ENCODE assay signal across 1 cellular context in the genomic region with DNA sequence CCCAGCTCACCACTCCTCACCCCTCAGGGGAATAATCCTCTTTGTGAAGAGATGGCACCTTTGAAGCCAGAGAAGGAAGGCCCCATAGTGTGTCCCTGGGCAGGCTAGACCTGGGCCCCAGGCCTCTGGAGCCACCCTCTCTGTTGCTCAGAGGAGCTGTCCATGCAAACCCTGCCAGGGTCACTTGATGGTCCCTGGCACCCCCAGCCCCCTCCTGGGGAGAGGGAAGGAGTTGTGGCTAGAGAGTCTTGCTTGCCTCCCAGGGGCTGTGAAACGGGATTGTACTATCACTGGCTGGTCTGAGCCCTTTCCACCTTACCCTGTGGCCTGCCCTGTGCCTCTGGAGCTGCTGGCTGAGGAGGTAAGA.
TF ChIP-seq lines count a peak whose summit lies in the region.

No MANE protein-coding gene starts in this region.

TF ChIP-seq in SK-N-SH treated with all-trans-retinoic acid at 6 μM for 48 hours, 23 proteins besides CTCF, POLR2A, EP300 and RAD21 (continued from another document):
- TF ChIP-seq ZNF8 (CRISPR knock-in tag; IDR thresholded peaks at IDR 0.05) (no peak), ZFP3 (CRISPR knock-in tag; IDR thresholded peaks at IDR 0.05) (no peak), ZNF565 (CRISPR knock-in tag; conservative IDR thresholded peaks at IDR 0.05; ENCODE audit: low read depth) (no peak), TSHZ2 (CRISPR knock-in tag; IDR thresholded peaks at IDR 0.05) (no peak), ZNF70 (CRISPR knock-in tag; IDR thresholded peaks at IDR 0.05) (no peak)
